In the genomic region with DNA sequence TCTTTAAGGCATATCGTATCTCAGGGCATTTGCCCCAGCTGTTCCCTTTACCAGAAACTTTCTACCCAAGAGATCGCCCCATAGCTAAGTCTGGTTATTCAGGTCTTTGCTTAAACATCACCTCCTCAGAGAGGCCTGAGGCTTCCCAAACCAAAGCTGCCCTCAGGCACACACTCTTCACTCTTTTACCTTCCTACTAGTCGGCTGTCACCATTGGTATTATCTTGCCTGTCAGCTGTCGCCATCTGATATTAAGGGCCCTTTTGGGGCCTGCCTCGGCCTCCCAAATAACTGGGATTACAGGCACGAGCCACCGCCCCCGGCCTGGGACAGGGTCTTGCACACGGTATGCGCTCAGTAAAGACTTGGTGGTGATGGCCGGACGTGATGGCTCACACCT, we compare ENCODE assay signal across 10 cellular contexts. TPM values are rescaled to one million over a fixed set of nuclear protein-coding genes. Genes with fewer than 3 reads are reported as not detected.
DNase-seq lines count a peak whose midpoint lies in the region; ATAC-seq, FAIRE-seq and TF ChIP-seq lines count a peak whose summit lies in the region.
"Had no signal": no experiment of that assay in that cellular context is flagged by ENCODE, and none has a peak within 500 bp of the region (broad histone marks: within the 10 kb centered on the region; RNA-seq: fewer than 3 reads in every experiment).

No MANE protein-coding gene starts in this region.

- DNase-seq in A549 (ENCODE audit: low read depth in 1 of 2, low spot score in 1 of 2) (no peak), breast epithelium (ENCODE audit: low spot score in 2 of 2) (no peak), substantia nigra (lab: John Stamatoyannopoulos, UW) (no peak), NCI-H2081 treated with DMSO at 0.1 percent for 48 hours (lab: John Stamatoyannopoulos, UW) (no peak), SW480 (ENCODE audit: low spot score) (no peak)
- DNase-seq: NCI-H2029 had no signal

- CTCF ChIA-PET in A549 (lab: Yijun Ruan, JAX), result interaction anchor here (0.9 to 5.7 kb wide), 3 partner anchors 9 to 139 kb away, joined by 3 to 43 read pairs (median 4); no protein-coding TSS in a partner anchor

- no peak for TF ChIP-seq EP300 in A549 (IDR thresholded peaks at IDR 0.05)

- peak overlapping the region; percentile 82 for H3K4me2 ChIP-seq in A549

- H3K36me3 ChIP-seq in HUES48 (ENCODE audit: control insufficient read depth, insufficient read depth, low read length) (peaks cover 39% of the 10 kb centered on the region), breast epithelium (no peaks in the 10 kb centered on the region)

- POLR2A ChIA-PET in A549 (lab: Yijun Ruan, JAX), result no interaction called here

- intact Hi-C loops in breast epithelium (cut with DNase I; ENCODE audit: low total_unique reads), result no loop called here

- H3K27ac ChIP-seq in A549, result peak overlapping the region; percentile 98 to 100
- no peak overlapping the region for H3K27ac ChIP-seq in HUES48 (ENCODE audit: low read depth, low read length)
- H3K27ac ChIP-seq in breast epithelium, result peak overlapping the region; percentile 90 to 94
- no peak overlapping the region for H3K27ac ChIP-seq in substantia nigra (ENCODE audit: low read depth, low read length, poor library complexity, severe bottlenecking)

- H3K4me1 ChIP-seq in A549 (peaks cover 21% of the 10 kb centered on the region; the same call in 2 of the 3 replicates), HUES48 (ENCODE audit: control insufficient read depth, insufficient read depth, low read length) (peaks cover 15% of the 10 kb centered on the region), breast epithelium (peaks cover 6 to 7% of the 10 kb centered on the region in 2 donors), mononuclear cell (ENCODE audit: insufficient read depth, low read length) (peaks cover 52% of the 10 kb centered on the region)

- H3K9ac ChIP-seq in HUES48 (ENCODE audit: low read depth, low read length), result no peak overlapping the region

- peak overlapping the region; percentile 87 for H3K4me3 ChIP-seq in A549
- H3K4me3 ChIP-seq in HUES48 (ENCODE audit: low read depth, low read length), result peak overlapping the region; percentile 98
- H3K4me3 ChIP-seq in breast epithelium, result peak overlapping the region; percentile 91 to 99 (median 92)
- H3K4me3 ChIP-seq in mononuclear cell (ENCODE audit: low read length), result peak overlapping the region; percentile 85

- H3K27me3 ChIP-seq in HUES48 (ENCODE audit: control insufficient read depth, insufficient read depth, low read length), result no peaks in the 10 kb centered on the region
- no peaks in the 10 kb centered on the region for H3K27me3 ChIP-seq in breast epithelium
- H3K27me3 ChIP-seq in mononuclear cell (ENCODE audit: insufficient read depth, low read length), result no peaks in the 10 kb centered on the region

- TF ChIP-seq POLR2A in A549 (IDR thresholded peaks at IDR 0.05; ENCODE audit: low read length), result no peak
- TF ChIP-seq POLR2A in breast epithelium (IDR thresholded peaks at IDR 0.05), result no peak

- no peak for FAIRE-seq in A549 (lab: Jason Lieb, UNC)

- no peak for ATAC-seq in A549
- ATAC-seq in GM21619 (IDR thresholded peaks at IDR 0.05; ENCODE audit: unreplicated experiment), result no peak

- TF ChIP-seq CTCF in A549 (IDR thresholded peaks at IDR 0.05), result no peak
- no peak for TF ChIP-seq CTCF in breast epithelium (IDR thresholded peaks at IDR 0.05)

- H3K9me3 ChIP-seq in A549 (no peaks in the 10 kb centered on the region), HUES48 (ENCODE audit: control insufficient read depth, insufficient read depth, low read length) (no peaks in the 10 kb centered on the region), breast epithelium (no peaks in the 10 kb centered on the region), mononuclear cell (ENCODE audit: low read depth, low read length) (no peaks in the 10 kb centered on the region)

- TF ChIP-seq RAD21 in A549 (conservative IDR thresholded peaks at IDR 0.05 in 1 of 2, IDR thresholded peaks at IDR 0.05 in 1 of 2), result no peak

- 50% methylated on average over 3 of the region's 12 CpGs for WGBS in A549 (ENCODE audit: missing lambda C conversion rate)

TF ChIP-seq in A549, 52 proteins besides CTCF, POLR2A, EP300 and RAD21:
- TF ChIP-seq ZC3H11A (IDR thresholded peaks at IDR 0.05) (no peak), E2F6 (IDR thresholded peaks at IDR 0.05; ENCODE audit: borderline replicate concordance, low read depth) (no peak), FOXS1 (CRISPR knock-in tag; IDR thresholded peaks at IDR 0.05) (no peak), HOXB13 (CRISPR knock-in tag; IDR thresholded peaks at IDR 0.05; ENCODE audit: low read depth) (no peak), HEYL (CRISPR knock-in tag; IDR thresholded peaks at IDR 0.05) (no peak), CHD4 (IDR thresholded peaks at IDR 0.05; ENCODE audit: borderline replicate concordance) (no peak), MAFK (IDR thresholded peaks at IDR 0.05; ENCODE audit: partially characterized antibody) (no peak), HOXA7 (CRISPR knock-in tag; IDR thresholded peaks at IDR 0.05) (no peak), POLR2AphosphoS2 (conservative IDR thresholded peaks at IDR 0.05; ENCODE audit: low read length) (no peak), MAZ (IDR thresholded peaks at IDR 0.05; ENCODE audit: borderline replicate concordance, low read depth, low read length) (no peak), CBX2 (IDR thresholded peaks at IDR 0.05; ENCODE audit: borderline replicate concordance, low read depth) (no peak), HOXB5 (CRISPR knock-in tag; IDR thresholded peaks at IDR 0.05) (no peak), CHD2 (IDR thresholded peaks at IDR 0.05; ENCODE audit: low read length, partially characterized antibody) (no peak), JUN (IDR thresholded peaks at IDR 0.05) (no peak), FOSL2 (IDR thresholded peaks at IDR 0.05) (no peak), FOSL2 (CRISPR knock-in tag; IDR thresholded peaks at IDR 0.05) (no peak), ZFP36 (IDR thresholded peaks at IDR 0.05; ENCODE audit: borderline replicate concordance, partially characterized antibody) (no peak), TFCP2L1 (CRISPR knock-in tag; IDR thresholded peaks at IDR 0.05) (no peak), EHMT2 (IDR thresholded peaks at IDR 0.05; ENCODE audit: low read depth) (no peak)
- TF ChIP-seq, protein P1, sequence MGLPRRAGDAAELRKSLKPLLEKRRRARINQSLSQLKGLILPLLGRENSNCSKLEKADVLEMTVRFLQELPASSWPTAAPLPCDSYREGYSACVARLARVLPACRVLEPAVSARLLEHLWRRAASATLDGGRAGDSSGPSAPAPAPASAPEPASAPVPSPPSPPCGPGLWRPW (IDR thresholded peaks at IDR 0.05), result no peak
TF ChIP-seq in A549: peak in this region for 0.

RNA-seq across cellular contexts. Expression of gene GADD45GIP1, which starts 1.0 kb away (rescaled TPM):
- polyA plus RNA-seq in A549 (2011; rRNA removed) (18.3 and 26.4 TPM in 2 replicates), A549 (2017; fragmentation: RNase III; extraction: RNeasy Plus Mini Kit Qiagen cat#74134 plus additional on column Dnase treatment) (30.7 to 31.9 TPM (median 31.1 TPM) in 3 replicates)
- polyA plus RNA-seq in A549 (2012; cell fraction: cytosol; rRNA removed), result 74.9 and 82.7 TPM in 2 replicates
- 37.7 and 45.3 TPM in 2 replicates for polyA plus RNA-seq in A549 (2012; cell fraction: nucleus; rRNA removed)
- polyA minus RNA-seq in A549 (2011; rRNA and poly(A)+ RNA removed), result 3.5 and 3.8 TPM in 2 replicates
- total RNA-seq in breast epithelium (10 to 100 TPM; 30.3 to 44.2 (median 31.5) TPM), mononuclear cell (5.2 TPM)

RNA-seq across cellular contexts. Expression of gene RAD23A, which starts 10.3 kb away (rescaled TPM):
- polyA plus RNA-seq in A549 (2011; rRNA removed), result 46.4 and 56.2 TPM in 2 replicates
- polyA plus RNA-seq in A549 (2012; cell fraction: cytosol; rRNA removed), result 105 and 107 TPM in 2 replicates
- 125 and 132 TPM in 2 replicates for polyA plus RNA-seq in A549 (2012; cell fraction: nucleus; rRNA removed)
- polyA plus RNA-seq in A549 (2017; fragmentation: RNase III; extraction: RNeasy Plus Mini Kit Qiagen cat#74134 plus additional on column Dnase treatment), result 68.6 to 71.6 TPM (median 71.1 TPM) in 3 replicates
- polyA minus RNA-seq in A549 (2011; rRNA and poly(A)+ RNA removed), result 39.3 and 68.6 TPM in 2 replicates
- 10 to 100 TPM; 65.9 to 84.3 (median 66.5) TPM for total RNA-seq in breast epithelium
- total RNA-seq in mononuclear cell, result 48.8 TPM

RNA-seq across cellular contexts. Expression of gene DAND5, which starts 13.4 kb away (rescaled TPM):
- polyA plus RNA-seq in A549 (2011; rRNA removed) (0.12 and 0.16 TPM in 2 replicates), A549 (2017; fragmentation: RNase III; extraction: RNeasy Plus Mini Kit Qiagen cat#74134 plus additional on column Dnase treatment) (0.12 to 0.21 TPM (median 0.14 TPM) in 3 replicates)
- polyA plus RNA-seq in A549 (2012; cell fraction: cytosol; rRNA removed), result 0.16 and 0.19 TPM in 2 replicates
- 0.35 and 0.54 TPM in 2 replicates for polyA plus RNA-seq in A549 (2012; cell fraction: nucleus; rRNA removed)
- polyA minus RNA-seq in A549 (2011; rRNA and poly(A)+ RNA removed), result 0.08 TPM in 1 of 2 replicates, not detected in the other
- total RNA-seq in breast epithelium (not detected), mononuclear cell (not detected)
- total RNA-seq: ureter had no signal

RNA-seq across cellular contexts. Expression of gene CALR, which starts 17.6 kb away (rescaled TPM):
- polyA plus RNA-seq in A549 (2011; rRNA removed) (356 and 419 TPM in 2 replicates), A549 (2017; fragmentation: RNase III; extraction: RNeasy Plus Mini Kit Qiagen cat#74134 plus additional on column Dnase treatment) (484 to 507 TPM (median 494 TPM) in 3 replicates)
- 378 and 414 TPM in 2 replicates for polyA plus RNA-seq in A549 (2012; cell fraction: cytosol; rRNA removed)
- 343 and 404 TPM in 2 replicates for polyA plus RNA-seq in A549 (2012; cell fraction: nucleus; rRNA removed)
- polyA minus RNA-seq in A549 (2011; rRNA and poly(A)+ RNA removed), result 427 and 530 TPM in 2 replicates
- total RNA-seq in breast epithelium (100 to 1,000 TPM; 301 to 410 (median 305) TPM), mononuclear cell (434 TPM)

RNA-seq across cellular contexts. Expression of gene FARSA, which starts 22.5 kb away (rescaled TPM):
- polyA plus RNA-seq in A549 (2011; rRNA removed), result 18.1 and 20.1 TPM in 2 replicates
- 98.1 and 105 TPM in 2 replicates for polyA plus RNA-seq in A549 (2012; cell fraction: cytosol; rRNA removed)
- 128 and 154 TPM in 2 replicates for polyA plus RNA-seq in A549 (2012; cell fraction: nucleus; rRNA removed)
- polyA plus RNA-seq in A549 (2017; fragmentation: RNase III; extraction: RNeasy Plus Mini Kit Qiagen cat#74134 plus additional on column Dnase treatment), result 57.4 to 62.2 TPM (median 58.7 TPM) in 3 replicates
- polyA minus RNA-seq in A549 (2011; rRNA and poly(A)+ RNA removed), result 26.2 and 37.2 TPM in 2 replicates
- total RNA-seq in breast epithelium, result 10 to 100 TPM; 26.1 to 53.7 (median 40.7) TPM
- 12.2 TPM for total RNA-seq in mononuclear cell

Comparison
In these comparisons a context has a peak if more than half of its experiments do, and no peak if none do; other contexts are left out.
1. H3K27ac ChIP-seq: peak in A549 (2 of 2) and breast epithelium (2 of 2); none in HUES48 (single experiment) and substantia nigra (single experiment).
2. Peak in every context shown above with its lines, with median percentiles within 50 percentile points of each other: H3K4me3 ChIP-seq.